Comparison of ENCODE assay signal across 1 cellular context in genomic region chr3:169227911-169228310, GRCh38.
TF ChIP-seq lines count a peak whose summit lies in the region.

No MANE protein-coding gene starts in this region.

TF ChIP-seq in GM23338, 12 proteins besides CTCF, POLR2A, EP300 and RAD21 (continued from another document):
- TF ChIP-seq REST (IDR thresholded peaks at IDR 0.05; ENCODE audit: unreplicated experiment): no peak
